In the genomic region with DNA sequence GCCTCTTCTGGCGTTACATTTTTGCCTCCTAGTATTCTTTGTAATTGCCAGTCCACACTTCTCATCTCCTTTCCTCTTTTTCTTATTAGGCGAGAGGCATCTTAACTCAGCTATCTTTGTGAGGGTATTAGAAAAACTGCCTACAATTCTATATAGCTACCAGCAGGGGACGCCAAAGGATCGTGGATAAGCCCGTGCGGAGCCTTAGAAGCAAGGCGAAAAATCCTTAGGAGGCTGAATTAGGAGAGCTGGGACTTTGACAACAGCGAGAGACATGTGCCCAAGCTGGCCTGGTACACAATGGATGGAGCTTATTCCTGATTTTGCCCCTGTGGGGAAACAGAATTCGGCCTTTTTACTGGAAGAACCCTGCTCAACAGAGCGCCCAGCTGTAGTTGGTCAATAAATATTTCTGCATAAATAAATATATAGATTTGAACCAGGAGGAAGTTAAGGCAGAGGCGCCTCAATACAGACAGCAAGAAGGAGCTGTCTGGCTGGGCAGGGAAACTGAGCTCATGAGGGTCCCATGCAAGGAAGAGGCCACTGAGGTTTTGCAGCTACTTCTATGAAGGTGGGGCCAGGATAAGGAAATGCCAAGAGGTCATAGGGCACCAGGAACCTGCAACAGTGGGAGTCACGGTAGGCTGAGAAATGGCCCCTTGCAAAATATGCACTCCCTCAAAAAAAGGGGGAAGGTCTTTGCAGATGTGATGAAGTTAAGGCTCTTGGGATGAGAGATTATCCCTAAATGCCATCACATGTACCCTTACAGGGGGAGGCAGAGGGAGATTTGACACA, we compare ENCODE assay signal across 8 cellular contexts. TPM values are rescaled to one million over a fixed set of nuclear protein-coding genes. Genes with fewer than 3 reads are reported as not detected.
DNase-seq lines count a peak whose midpoint lies in the region; ATAC-seq and TF ChIP-seq lines count a peak whose summit lies in the region.

No MANE protein-coding gene starts in this region.

- no peak overlapping the region for H3K9ac ChIP-seq in Loucy (ENCODE audit: low read depth, low read length, poor library complexity, severe bottlenecking)

- in situ Hi-C loops in T47D (cut with HindIII; ENCODE audit: low pct_unique_long_range_greater_than_20kb, low sequenced_read_pairs) = no loop called here

- H3K36me3 ChIP-seq in Loucy (ENCODE audit: insufficient read depth, low read length) (no peaks in the 10 kb centered on the region), PC-9 (ENCODE audit: low read depth) (no peaks in the 10 kb centered on the region)

- POLR2A ChIA-PET in PC-9 (lab: Charles Lee; ENCODE audit: unreplicated experiment) = no interaction called here

- peak; percentile 46 for DNase-seq in activated naive CD4-positive, alpha-beta T cell treated with anti-CD3 and anti-CD28 coated beads for 36 hours
- no peak for DNase-seq in activated naive CD4-positive, alpha-beta T cell (lab: John Stamatoyannopoulos, UW)
- DNase-seq in PC-9 (peak in 1 of 2 experiments; percentile 18), T47D (ENCODE audit: low read depth in 1 of 2, low spot score in 1 of 2) (peak; percentile 58 to 85), islet precursor cell (peak; percentile 77)
- peak; percentile 39 for DNase-seq in stimulated activated CD8-positive, alpha-beta memory T cell treated with anti-CD3 and anti-CD28 coated beads, Interleukin-4, amount 100 ng/mL, for 48 hours

- peaks cover 27% of the 10 kb centered on the region for H3K27me3 Mint-ChIP-seq in activated naive CD4-positive, alpha-beta T cell treated with anti-CD3 and anti-CD28 coated beads for 36 hours (ENCODE audit: low read depth)

- H3F3A ChIP-seq in Loucy (ENCODE audit: low read depth) (no peaks in the 10 kb centered on the region), PC-9 (ENCODE audit: insufficient read depth, low read depth) (no peaks in the 10 kb centered on the region)

- no peaks in the 10 kb centered on the region for H3K9me3 Mint-ChIP-seq in activated naive CD4-positive, alpha-beta T cell treated with anti-CD3 and anti-CD28 coated beads for 36 hours

- H3K36me3 Mint-ChIP-seq in activated naive CD4-positive, alpha-beta T cell treated with anti-CD3 and anti-CD28 coated beads for 36 hours (ENCODE audit: low read depth) = no peaks in the 10 kb centered on the region

- CTCF ChIA-PET in activated naive CD4-positive, alpha-beta T cell treated with anti-CD3 and anti-CD28 coated beads for 36 hours (lab: Charles Lee) = interaction anchor here (0.7 to 3.7 kb wide), 21 partner anchors 9 to 1938 kb away, joined by 3 to 51 read pairs (median 4); no protein-coding TSS in a partner anchor
- CTCF ChIA-PET in PC-9 (lab: Charles Lee) = interaction anchor here (0.8 to 1.8 kb wide), 2 partner anchors 528 to 529 kb away, joined by 5 to 7 read pairs; no protein-coding TSS in a partner anchor

- H3K27ac ChIP-seq in PC-9 = no peak overlapping the region

- TF ChIP-seq CTCF in Loucy (conservative IDR thresholded peaks at IDR 0.05; ENCODE audit: low read length) (peak; percentile 99), PC-9 (conservative IDR thresholded peaks at IDR 0.05) (peak; percentile 99)

- H3K4me2 ChIP-seq in Loucy (ENCODE audit: low read depth, low read length, poor library complexity, severe bottlenecking) = no peak overlapping the region
- no peak overlapping the region for H3K4me2 ChIP-seq in PC-9

- no peaks in the 10 kb centered on the region for H4K20me1 ChIP-seq in Loucy (ENCODE audit: insufficient read depth, low read length, poor library complexity, severe bottlenecking)
- no peaks in the 10 kb centered on the region; the same call in 1 of the 2 replicates for H4K20me1 ChIP-seq in PC-9 (ENCODE audit: insufficient read depth)

- no peak overlapping the region for H2AFZ ChIP-seq in Loucy (ENCODE audit: low read length)
- H2AFZ ChIP-seq in PC-9 = no peak overlapping the region

- ATAC-seq in GM18511 (IDR thresholded peaks at IDR 0.05; ENCODE audit: unreplicated experiment) = no peak

- BruUV-seq in PC-9 (replicated peaks; lab: Mats Ljungman, UMichigan) = no TSS peak

- H3K4me1 ChIP-seq in Loucy (ENCODE audit: insufficient read depth, low read length, poor library complexity, severe bottlenecking) (no peaks in the 10 kb centered on the region), PC-9 (replicated peaks; ENCODE audit: insufficient read depth) (no peaks in the 10 kb centered on the region)

- intact Hi-C loops in activated naive CD4-positive, alpha-beta T cell treated with anti-CD3 and anti-CD28 coated beads for 36 hours (cut with micrococcal nuclease) = loop anchor here (1.0 to 5.0 kb wide), 3 partner anchors 528 to 1937 kb away; no protein-coding TSS in a partner anchor
- intact Hi-C loops in PC-9 (cut with micrococcal nuclease; ENCODE audit: unreplicated experiment) = loop anchor here (1.0 to 2.0 kb wide), 3 partner anchors 528 to 1937 kb away; no protein-coding TSS in a partner anchor

- H3K27ac Mint-ChIP-seq in activated naive CD4-positive, alpha-beta T cell treated with anti-CD3 and anti-CD28 coated beads for 36 hours = no peak overlapping the region

- no peak overlapping the region for H3K4me3 ChIP-seq in Loucy (ENCODE audit: low read length, poor library complexity, severe bottlenecking)
- no peak overlapping the region for H3K4me3 ChIP-seq in PC-9

- no peaks in the 10 kb centered on the region for H3K27me3 ChIP-seq in Loucy (ENCODE audit: insufficient read depth, low read length, poor library complexity, severe bottlenecking)
- peaks cover 44% of the 10 kb centered on the region for H3K27me3 ChIP-seq in PC-9 (ENCODE audit: insufficient read depth, low read depth)

- H3K4me1 Mint-ChIP-seq in activated naive CD4-positive, alpha-beta T cell treated with anti-CD3 and anti-CD28 coated beads for 36 hours (ENCODE audit: low read depth) = no peaks in the 10 kb centered on the region

- H3K79me2 ChIP-seq in Loucy (ENCODE audit: insufficient read depth, low read length) (no peaks in the 10 kb centered on the region), PC-9 (ENCODE audit: low read depth) (no peaks in the 10 kb centered on the region)

- H3K4me3 Mint-ChIP-seq in activated naive CD4-positive, alpha-beta T cell treated with anti-CD3 and anti-CD28 coated beads for 36 hours = no peak overlapping the region

- H3K9me3 ChIP-seq in Loucy (ENCODE audit: insufficient read depth, low read depth, low read length) (no peaks in the 10 kb centered on the region), PC-9 (ENCODE audit: insufficient read depth, low read depth) (no peaks in the 10 kb centered on the region)

- no peaks in the 10 kb centered on the region for H3K9me2 ChIP-seq in Loucy (replicated peaks; ENCODE audit: low read depth, low read length)
- H3K9me2 ChIP-seq in PC-9 (ENCODE audit: insufficient read depth) = no peaks in the 10 kb centered on the region

RNA-seq across cellular contexts. Expression of gene RBM19, which starts 14.6 kb away (rescaled TPM):
- total RNA-seq in activated naive CD4-positive, alpha-beta T cell treated with anti-CD3 and anti-CD28 coated beads for 36 hours = 10 to 100 TPM; 89.0 to 96.2 TPM
- 23.1 and 23.8 TPM in 2 replicates for total RNA-seq in PC-9 (2021)

Comparison
In these comparisons a context has a peak if more than half of its experiments do, and no peak if none do; other contexts are left out.
1. DNase-seq: peak in activated naive CD4-positive, alpha-beta T cell treated with anti-CD3 and anti-CD28 coated beads for 36 hours (single experiment), T47D (2 of 2), islet precursor cell (single experiment) and stimulated activated CD8-positive, alpha-beta memory T cell treated with anti-CD3 and anti-CD28 coated beads, Interleukin-4, amount 100 ng/mL, for 48 hours (single experiment); none in activated naive CD4-positive, alpha-beta T cell (0 of 4).